In the genomic region with DNA sequence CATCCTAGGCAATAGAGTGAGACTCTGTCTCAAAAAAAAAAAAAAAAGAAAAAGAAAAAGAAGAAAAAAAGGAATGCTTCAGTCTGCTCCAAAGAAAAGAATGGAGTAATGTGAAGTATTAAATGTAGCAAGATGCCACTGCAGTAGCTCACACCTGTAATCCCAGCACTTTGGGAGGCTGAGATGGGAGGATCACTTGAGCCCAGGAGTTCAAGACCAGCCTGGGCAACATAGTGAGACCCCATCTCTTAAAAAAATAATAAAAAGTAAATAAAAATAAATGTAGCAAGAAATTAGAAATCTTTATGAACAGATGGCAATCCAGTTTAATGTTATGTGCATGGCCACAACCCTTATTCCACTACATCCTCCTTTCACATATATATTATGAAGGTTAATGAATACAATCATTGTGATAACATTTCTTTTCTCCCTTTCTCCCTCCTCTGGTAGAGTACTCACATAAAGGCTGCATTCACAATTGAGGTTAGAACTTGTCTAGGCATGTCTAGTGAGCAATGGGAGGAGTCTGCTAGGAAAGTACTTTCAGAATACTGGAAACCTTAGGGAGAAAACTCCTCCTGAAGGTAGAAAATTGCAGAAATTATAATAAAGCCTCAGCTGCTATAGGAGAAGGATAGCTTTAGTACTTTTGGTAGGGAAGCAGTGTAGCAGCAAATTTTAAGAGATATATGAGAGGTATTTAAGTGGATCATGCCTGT, we compare ENCODE assay signal across 11 cellular contexts. TPM values are rescaled to one million over a fixed set of nuclear protein-coding genes. Genes with fewer than 3 reads are reported as not detected.
DNase-seq lines count a peak whose midpoint lies in the region; ATAC-seq and TF ChIP-seq lines count a peak whose summit lies in the region.
"Had no signal": no experiment of that assay in that cellular context is flagged by ENCODE, and none has a peak within 500 bp of the region (broad histone marks: within the 10 kb centered on the region; RNA-seq: fewer than 3 reads in every experiment).

No MANE protein-coding gene starts in this region.

- in situ Hi-C loops in gastrocnemius medialis (cut with MboI; ENCODE audit: low sequenced_read_pairs in 4 of 4), result loop anchor here in 1 of 4 donors (25.0 kb wide), 1 partner anchor 719 kb away; no protein-coding TSS in a partner anchor

- peaks cover 23% of the 10 kb centered on the region for H3K4me1 Mint-ChIP-seq in Caco-2 (ENCODE audit: low read depth, unreplicated experiment)

- H3K27me3 Mint-ChIP-seq in Caco-2 (ENCODE audit: insufficient read depth, unreplicated experiment), result no peaks in the 10 kb centered on the region

- peaks cover 7% of the 10 kb centered on the region for H3K36me3 Mint-ChIP-seq in Caco-2 (ENCODE audit: insufficient read depth, unreplicated experiment)

- peak overlapping the region; percentile 10; the same call in 1 of the 2 replicates for H3K27ac ChIP-seq in 22Rv1
- H3K27ac ChIP-seq in RWPE2 (ENCODE audit: poor library complexity, severe bottlenecking), result peak overlapping the region; percentile 48
- no peak overlapping the region for H3K27ac ChIP-seq in gastrocnemius medialis
- peak overlapping the region in 1 of 4 donors; percentile 29 for H3K27ac ChIP-seq in esophagus squamous epithelium
- H3K27ac ChIP-seq: VCaP had no signal

- no peak overlapping the region for H3K4me3 ChIP-seq in Caco-2 (ENCODE audit: low read depth, low read length)
- no peak overlapping the region for H3K4me3 ChIP-seq in RWPE2 (ENCODE audit: severe bottlenecking)
- H3K4me3 ChIP-seq in fibroblast of the aortic adventitia (ENCODE audit: low read depth, low read length), result no peak overlapping the region
- H3K4me3 ChIP-seq in gastrocnemius medialis, result no peak overlapping the region
- no peak overlapping the region for H3K4me3 ChIP-seq in esophagus squamous epithelium

- H3K27me3 ChIP-seq in Caco-2 (replicated peaks; ENCODE audit: control insufficient read depth, insufficient read depth, low read length) (no peaks in the 10 kb centered on the region), RWPE2 (ENCODE audit: insufficient read depth, poor library complexity, severe bottlenecking) (no peaks in the 10 kb centered on the region), gastrocnemius medialis (no peaks in the 10 kb centered on the region), esophagus squamous epithelium (no peaks in the 10 kb centered on the region)

- DNase-seq in Caco-2 (no peak), RWPE2 (ENCODE audit: low spot score) (no peak), fibroblast of the aortic adventitia (ENCODE audit: low read depth) (peak; percentile 86), gastrocnemius medialis (no peak), NCI-H524 (lab: John Stamatoyannopoulos, UW) (no peak), esophagus squamous epithelium (lab: John Stamatoyannopoulos, UW) (no peak)
- DNase-seq: NCI-H446, posterior cingulate gyrus had no signal

- peak overlapping the region; percentile 52 for H3K4me3 Mint-ChIP-seq in Caco-2 (ENCODE audit: unreplicated experiment)

- TF ChIP-seq POLR2A in gastrocnemius medialis (IDR thresholded peaks at IDR 0.05) (no peak), esophagus squamous epithelium (IDR thresholded peaks at IDR 0.05) (no peak)

- peak overlapping the region; percentile 93 for H3K27ac Mint-ChIP-seq in Caco-2 (ENCODE audit: unreplicated experiment)

- intact Hi-C loops in Caco-2 (cut with micrococcal nuclease; ENCODE audit: unreplicated experiment), result loop anchor here (1.0 to 2.0 kb wide), 3 partner anchors 20 to 41 kb away; a partner anchor contains a TSS
- intact Hi-C loops in gastrocnemius medialis (cut with DNase I; ENCODE audit: low total_unique reads), result no loop called here
- intact Hi-C loops in esophagus squamous epithelium (cut with DNase I), result no loop called here

- H3K9me3 Mint-ChIP-seq in Caco-2 (ENCODE audit: unreplicated experiment), result no peaks in the 10 kb centered on the region

- ATAC-seq in RWPE2 (ENCODE audit: low read depth), result peak; percentile 33; the same call in 2 of the 3 replicates
- no peak for ATAC-seq in gastrocnemius medialis
- no peak for ATAC-seq in HG03139 (IDR thresholded peaks at IDR 0.05; ENCODE audit: unreplicated experiment)

- CTCF ChIA-PET in Caco-2 (lab: Charles Lee), result interaction anchor here (0.7 to 1.0 kb wide), 2 partner anchors 13 to 702 kb away, joined by 3 read pairs; no protein-coding TSS in a partner anchor

- H3K4me1 ChIP-seq in Caco-2, result peaks cover 38% of the 10 kb centered on the region
- peaks cover 46% of the 10 kb centered on the region for H3K4me1 ChIP-seq in RWPE2 (ENCODE audit: insufficient read depth, poor library complexity, severe bottlenecking)
- H3K4me1 ChIP-seq in gastrocnemius medialis, result no peaks in the 10 kb centered on the region
- H3K4me1 ChIP-seq in esophagus squamous epithelium, result peaks cover 0 to 45% (median 19%) of the 10 kb centered on the region in 3 donors

- BruUV-seq in Caco-2 (replicated peaks; lab: Mats Ljungman, UMichigan), result no TSS peak

- H3K36me3 ChIP-seq in Caco-2 (ENCODE audit: control insufficient read depth, insufficient read depth, low read length) (no peaks in the 10 kb centered on the region), RWPE2 (ENCODE audit: low read depth) (no peaks in the 10 kb centered on the region), gastrocnemius medialis (no peaks in the 10 kb centered on the region), esophagus squamous epithelium (no peaks in the 10 kb centered on the region)

- H3K9me3 ChIP-seq in Caco-2, result no peaks in the 10 kb centered on the region
- H3K9me3 ChIP-seq in RWPE2 (ENCODE audit: severe bottlenecking), result no peaks in the 10 kb centered on the region
- no peaks in the 10 kb centered on the region for H3K9me3 ChIP-seq in gastrocnemius medialis
- no peaks in the 10 kb centered on the region for H3K9me3 ChIP-seq in esophagus squamous epithelium

- no peak for TF ChIP-seq CTCF in 22Rv1 (IDR thresholded peaks at IDR 0.05)
- no peak for TF ChIP-seq CTCF in Caco-2 (IDR thresholded peaks at IDR 0.05; ENCODE audit: insufficient read depth in 1 of 2, low read depth in 1 of 2, low read length in 1 of 2, severe bottlenecking in 1 of 2, unreplicated experiment in 1 of 2)
- TF ChIP-seq CTCF in RWPE2 (IDR thresholded peaks at IDR 0.05; ENCODE audit: poor library complexity, severe bottlenecking), result no peak
- peak; percentile 19 for TF ChIP-seq CTCF in fibroblast of the aortic adventitia (IDR thresholded peaks at IDR 0.05; ENCODE audit: insufficient read depth, low read length)
- no peak for TF ChIP-seq CTCF in gastrocnemius medialis (IDR thresholded peaks at IDR 0.05 in 4 of 5, conservative IDR thresholded peaks at IDR 0.05 in 1 of 5)
- no peak for TF ChIP-seq CTCF in esophagus squamous epithelium (IDR thresholded peaks at IDR 0.05)

- POLR2A ChIA-PET in Caco-2 (lab: Charles Lee), result interaction anchor here (0.7 to 2.0 kb wide), 3 partner anchors 19 to 237 kb away, joined by 4 to 10 read pairs (median 4); a partner anchor contains a TSS

RNA-seq across cellular contexts. Expression of a gene that starts 20.4 kb away (rescaled TPM):
- total RNA-seq in Caco-2 (2022) (1.0 and 1.2 TPM in 2 replicates), fibroblast of the aortic adventitia (ENCODE audit: low replicate concordance) (0.99 and 2.0 TPM in 2 replicates), gastrocnemius medialis (under 1 TPM; 0.10 to 0.39 (median 0.22) TPM), esophagus squamous epithelium (under 1 TPM; 0.11 to 0.91 (median 0.40) TPM)

RNA-seq across cellular contexts. Expression of a gene that starts 20.5 kb away (rescaled TPM):
- total RNA-seq in Caco-2 (2022), result 56.3 and 57.1 TPM in 2 replicates
- total RNA-seq in fibroblast of the aortic adventitia (ENCODE audit: low replicate concordance), result 132 and 316 TPM in 2 replicates
- 10 to 100 TPM; 32.2 to 54.5 (median 41.5) TPM for total RNA-seq in gastrocnemius medialis
- 100 to 1,000 TPM in 1 of 4 donors, 10 to 100 TPM in 3; 27.9 to 131 (median 68.1) TPM for total RNA-seq in esophagus squamous epithelium

RNA-seq across cellular contexts. Expression of a gene that starts 24.9 kb away (rescaled TPM):
- 48.8 and 51.6 TPM in 2 replicates for total RNA-seq in Caco-2 (2022)
- 45.2 and 51.8 TPM in 2 replicates for total RNA-seq in fibroblast of the aortic adventitia (ENCODE audit: low replicate concordance)
- 10 to 100 TPM; 32.0 to 65.4 (median 51.0) TPM for total RNA-seq in gastrocnemius medialis
- total RNA-seq in esophagus squamous epithelium, result 10 to 100 TPM; 22.3 to 30.1 (median 26.2) TPM

Comparison
In these comparisons a context has a peak if more than half of its experiments do, and no peak if none do; other contexts are left out.
1. H3K27ac ChIP-seq: peak in 22Rv1 (single experiment) and RWPE2 (single experiment); none in gastrocnemius medialis (0 of 4).